Comparison of ENCODE assay signal across 7 cellular contexts in genomic region chr7:141014091-141014490, GRCh38. TPM values are rescaled to one million over a fixed set of nuclear protein-coding genes. Genes with fewer than 3 reads are reported as not detected.
DNase-seq lines count a peak whose midpoint lies in the region; ATAC-seq and TF ChIP-seq lines count a peak whose summit lies in the region.

No MANE protein-coding gene starts in this region.

- peak overlapping the region; percentile 2 for H3K4ac ChIP-seq in trophoblast cell (ENCODE audit: low read depth, low read length)

- peaks cover 4% of the 10 kb centered on the region for H3K79me1 ChIP-seq in trophoblast cell (ENCODE audit: low read length)

- H3K4me1 ChIP-seq in trophoblast cell (ENCODE audit: control insufficient read depth in 1 of 2, insufficient read depth in 2 of 2, low read length in 2 of 2), result peaks cover 0 to 4% of the 10 kb centered on the region in 2 experiments

- no peak overlapping the region for H2BK12ac ChIP-seq in trophoblast cell (ENCODE audit: low read length)

- H3K18ac ChIP-seq in trophoblast cell (ENCODE audit: low read length), result no peak overlapping the region

- ATAC-seq in GM18505 (IDR thresholded peaks at IDR 0.05; ENCODE audit: unreplicated experiment) (peak; percentile 0), HG02798 (IDR thresholded peaks at IDR 0.05; ENCODE audit: poor library complexity, unreplicated experiment) (peak; percentile 1), GM21360 (IDR thresholded peaks at IDR 0.05; ENCODE audit: unreplicated experiment) (no peak)

- no peak for TF ChIP-seq POLR2A in GM18505 (IDR thresholded peaks at IDR 0.05; ENCODE audit: borderline replicate concordance, extremely low read depth, insufficient read depth, insufficient read length)

- peak; percentile 17 for DNase-seq in SW480 (ENCODE audit: low spot score)
- DNase-seq in fibroblast of pulmonary artery (ENCODE audit: low read depth), result peak; percentile 57
- DNase-seq in trophoblast cell, result no peak
- DNase-seq in NCI-H774 (lab: John Stamatoyannopoulos, UW), result no peak

- no peak overlapping the region for H4K91ac ChIP-seq in trophoblast cell (ENCODE audit: low read depth, low read length)

- H2BK5ac ChIP-seq in trophoblast cell (ENCODE audit: low read depth, low read length, poor library complexity), result no peak overlapping the region

- H3K27me3 ChIP-seq in trophoblast cell (ENCODE audit: insufficient read depth, low read length), result no peaks in the 10 kb centered on the region

- no peak overlapping the region for H2AFZ ChIP-seq in trophoblast cell (ENCODE audit: insufficient read depth, low read length, poor library complexity)

- H3K36me3 ChIP-seq in trophoblast cell (ENCODE audit: control insufficient read depth in 1 of 2, insufficient read depth in 2 of 2, low read length in 2 of 2), result no peaks in the 10 kb centered on the region

- no peak for TF ChIP-seq CTCF in fibroblast of pulmonary artery (IDR thresholded peaks at IDR 0.05; ENCODE audit: low read length, missing control alignments)

- no peak overlapping the region for H2BK120ac ChIP-seq in trophoblast cell (ENCODE audit: insufficient read depth, low read length, poor library complexity)

- WGBS in trophoblast cell (ENCODE audit: extremely low coverage, insufficient coverage, insufficient read length), result no CpG with 5 or more reads among the region's 13 CpGs

- no peak overlapping the region for H4K12ac ChIP-seq in trophoblast cell (ENCODE audit: low read depth, low read length)

- H3K79me2 ChIP-seq in trophoblast cell (ENCODE audit: control insufficient read depth, insufficient read depth, low read length, poor library complexity), result no peaks in the 10 kb centered on the region

- H4K8ac ChIP-seq in trophoblast cell (ENCODE audit: low read depth, low read length), result peak overlapping the region; percentile 88

- H3K27ac ChIP-seq in trophoblast cell (ENCODE audit: low read depth, low read length), result no peak overlapping the region

- peak overlapping the region; percentile 49 for H3K9ac ChIP-seq in trophoblast cell (ENCODE audit: low read length)

- peak overlapping the region; percentile 74 for H3K4me2 ChIP-seq in trophoblast cell (ENCODE audit: low read length)

- no peak overlapping the region for H2AK5ac ChIP-seq in trophoblast cell (ENCODE audit: low read length)

- H3K9me3 ChIP-seq in trophoblast cell (ENCODE audit: insufficient read depth, low read depth, low read length), result no peaks in the 10 kb centered on the region

- no peak overlapping the region for H3K14ac ChIP-seq in trophoblast cell (ENCODE audit: low read length)

- peak overlapping the region; percentile 94 for H3K23ac ChIP-seq in trophoblast cell (ENCODE audit: low read length)

- H3K4me3 ChIP-seq in fibroblast of pulmonary artery (replicated peaks; ENCODE audit: low read depth, low read length) (peak overlapping the region; percentile 74), trophoblast cell (ENCODE audit: low read depth, low read length) (peak overlapping the region; percentile 83)

RNA-seq across cellular contexts. Expression of gene MRPS33, which starts 0.7 kb away (rescaled TPM):
- 65.8 and 66.5 TPM in 2 replicates for polyA plus RNA-seq in trophoblast cell (2013)

RNA-seq across cellular contexts. Expression of gene TMEM178B, which starts 59.8 kb away (rescaled TPM):
- 1.5 and 1.6 TPM in 2 replicates for polyA plus RNA-seq in trophoblast cell (2013)

Comparison
In these comparisons a context has a peak if more than half of its experiments do, and no peak if none do; other contexts are left out.
1. DNase-seq: peak in SW480 (single experiment) and fibroblast of pulmonary artery (single experiment); none in trophoblast cell (0 of 2) and NCI-H774 (single experiment).